Comparison of ENCODE assay signal across 9 cellular contexts in the genomic region with DNA sequence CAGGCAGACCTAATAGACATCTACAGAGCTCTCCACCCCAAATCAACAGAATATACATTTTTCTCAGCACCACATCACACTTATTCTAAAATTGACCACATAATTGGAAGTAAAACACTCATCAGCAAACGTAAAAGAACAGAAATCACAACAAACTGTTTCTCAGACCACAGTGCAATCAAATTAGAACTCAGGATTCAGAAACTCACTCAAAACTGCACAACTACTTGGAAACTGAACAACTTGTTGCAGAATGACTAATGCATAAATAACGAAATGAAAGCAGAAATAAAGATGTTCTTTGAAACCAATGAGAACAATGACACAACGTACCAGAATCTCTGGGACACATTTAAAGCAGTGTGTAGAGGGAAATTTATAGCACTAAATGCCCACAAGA. TPM values are rescaled to one million over a fixed set of nuclear protein-coding genes. Genes with fewer than 3 reads are reported as not detected.
"Had no signal": no experiment of that assay in that cellular context is flagged by ENCODE, and none has a peak within 500 bp of the region (broad histone marks: within the 10 kb centered on the region; RNA-seq: fewer than 3 reads in every experiment).

No MANE protein-coding gene starts in this region.

RNA-seq across cellular contexts. Expression of gene VAX2, which starts 21.8 kb away (rescaled TPM):
- total RNA-seq: MCF 10A, OCI-LY7, PC-9 had no signal

RNA-seq across cellular contexts. Expression of gene CD207, which starts 42.9 kb away (rescaled TPM):
- total RNA-seq: LHCN-M2, MCF 10A, NCI-H460, OCI-LY7, PC-9, RPMI7951, SJCRH30, SK-MEL-5 had no signal

RNA-seq across cellular contexts. Expression of gene ATP6V1B1, which starts 57.2 kb away (rescaled TPM):
- total RNA-seq: MCF 10A, OCI-LY7, Right ventricle myocardium inferior had no signal

RNA-seq across cellular contexts. Expression of gene CLEC4F, which starts 58.1 kb away (rescaled TPM):
- total RNA-seq: LHCN-M2, MCF 10A, NCI-H460, OCI-LY7, PC-9, RPMI7951, SJCRH30, SK-MEL-5 had no signal
